Comparison of ENCODE assay signal across 1 cellular context in genomic region chr19:29376855-29377354, GRCh38.
TF ChIP-seq lines count a peak whose summit lies in the region.

No MANE protein-coding gene starts in this region.

TF ChIP-seq in WTC11, 78 proteins besides CTCF, POLR2A, EP300 and RAD21 (continued from another document):
- TF ChIP-seq FOXP4 (CRISPR knock-in tag; IDR thresholded peaks at IDR 0.05), result no peak
- no peak for TF ChIP-seq TEAD1 (CRISPR knock-in tag; IDR thresholded peaks at IDR 0.05)
- no peak for TF ChIP-seq ELF4 (CRISPR knock-in tag; IDR thresholded peaks at IDR 0.05; ENCODE audit: low read depth)
- TF ChIP-seq HMGXB4 (CRISPR knock-in tag; IDR thresholded peaks at IDR 0.05), result no peak
- TF ChIP-seq MAX (CRISPR knock-in tag; IDR thresholded peaks at IDR 0.05), result no peak
- TF ChIP-seq ZNF425 (CRISPR knock-in tag; conservative IDR thresholded peaks at IDR 0.05), result no peak
- no peak for TF ChIP-seq MYBL2 (CRISPR knock-in tag; IDR thresholded peaks at IDR 0.05)
- TF ChIP-seq ZNF317 (CRISPR knock-in tag; IDR thresholded peaks at IDR 0.05; ENCODE audit: borderline replicate concordance, low read depth), result no peak
TF ChIP-seq in WTC11: peak in this region for 0.
